3 cellular contexts compared by ENCODE assay signal in genomic region chr22:18959741-18960140, GRCh38. TPM values are rescaled to one million over a fixed set of nuclear protein-coding genes. Genes with fewer than 3 reads are reported as not detected.
"Had no signal": no experiment of that assay in that cellular context is flagged by ENCODE, and none has a peak within 500 bp of the region (broad histone marks: within the 10 kb centered on the region; RNA-seq: fewer than 3 reads in every experiment).

No MANE protein-coding gene starts in this region.

RNA-seq across cellular contexts. Expression of gene PRODH, which starts 23.6 kb away (rescaled TPM):
- total RNA-seq: endothelial cell of umbilical vein, fibroblast of lung, natural killer cell had no signal
- polyA plus RNA-seq: endothelial cell of umbilical vein had no signal
